14 cellular contexts compared by ENCODE assay signal in the genomic region with DNA sequence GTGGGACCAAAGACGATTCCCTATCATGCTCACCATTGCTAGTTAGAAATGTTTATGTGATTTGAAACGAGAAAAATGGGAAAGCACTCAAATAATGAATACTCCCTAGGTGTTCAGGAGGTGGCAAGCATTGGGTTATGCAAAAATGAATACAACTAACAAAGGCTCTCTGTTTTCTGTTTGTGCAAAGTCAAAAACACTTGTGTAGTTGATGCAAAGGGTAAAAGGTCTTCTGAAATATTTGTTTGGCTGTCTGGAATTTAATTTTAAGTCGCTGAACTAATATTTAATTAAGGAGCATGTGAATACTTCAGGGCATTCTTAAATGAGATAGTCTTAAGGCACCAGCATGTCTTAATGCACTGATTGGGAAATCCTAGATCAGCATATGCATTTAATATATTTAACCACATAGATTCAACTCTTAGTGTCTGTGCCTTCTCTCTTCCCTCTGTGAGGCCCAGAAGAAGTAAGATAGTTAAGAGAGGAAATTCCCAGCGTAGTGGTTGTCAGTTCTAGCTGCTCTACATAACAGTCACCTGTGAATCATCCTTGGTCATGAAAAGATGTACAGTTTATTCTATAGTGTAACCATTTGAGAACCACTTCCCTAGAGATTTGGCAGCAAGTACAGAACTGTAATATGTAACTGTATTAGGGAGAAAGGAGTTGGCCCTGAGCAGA.
DNase-seq lines count a peak whose midpoint lies in the region; ATAC-seq and TF ChIP-seq lines count a peak whose summit lies in the region.
"Had no signal": no experiment of that assay in that cellular context is flagged by ENCODE, and none has a peak within 500 bp of the region (broad histone marks: within the 10 kb centered on the region; RNA-seq: fewer than 3 reads in every experiment).

No MANE protein-coding gene starts in this region.

- intact Hi-C loops in right cardiac atrium (cut with DNase I): no loop called here

- H3K4me3 ChIP-seq in AG10803 (ENCODE audit: low read length) (no peak overlapping the region), HFF-Myc (replicated peaks; ENCODE audit: low read depth, low read length) (no peak overlapping the region), right cardiac atrium (ENCODE audit: low read length) (no peak overlapping the region)

- H3K9me3 ChIP-seq in right cardiac atrium (ENCODE audit: control insufficient read depth, low read length): no peaks in the 10 kb centered on the region

- 81% methylated on average over 4 of the region's 4 CpGs for WGBS in right cardiac atrium

- H3K27me3 Mint-ChIP-seq in T-helper 2 cell treated with Interferon-gamma antibody and Interleukin-4, amounts not matched to agents 5 μg/mL and 100 μg/mL, for 36 hours (ENCODE audit: low read depth): no peaks in the 10 kb centered on the region
- H3K27me3 Mint-ChIP-seq: activated CD4-positive, alpha-beta memory T cell treated with anti-CD3 and anti-CD28 coated beads, Interleukin-2, amount 10 ng/mL, durations not matched to agents 7 days and 5 days had no signal

- H3K27ac Mint-ChIP-seq in T-helper 2 cell treated with Interferon-gamma antibody and Interleukin-4, amounts not matched to agents 5 μg/mL and 100 μg/mL, for 36 hours: no peak overlapping the region
- H3K27ac Mint-ChIP-seq: activated CD4-positive, alpha-beta memory T cell treated with anti-CD3 and anti-CD28 coated beads, Interleukin-2, amount 10 ng/mL, durations not matched to agents 7 days and 5 days had no signal

- no peak for ATAC-seq in right cardiac atrium

- DNase-seq in AG10803 (ENCODE audit: low read depth) (peak; percentile 47), HFF-Myc (ENCODE audit: extremely low read depth, low read depth) (peak; percentile 2), amniotic epithelial cell (ENCODE audit: low read depth) (peak; percentile 58), iris pigment epithelial cell (ENCODE audit: low read depth) (peak; percentile 84), NK-92 (lab: John Stamatoyannopoulos, UW; ENCODE audit: unreplicated experiment) (no peak), right cardiac atrium (no peak), NCI-H1930 (lab: John Stamatoyannopoulos, UW) (no peak)
- no peak for DNase-seq in T-helper 2 cell treated with Interferon-gamma antibody and Interleukin-4, amounts not matched to agents 5 μg/mL and 100 μg/mL, for 36 hours (ENCODE audit: low spot score)
- DNase-seq: activated CD4-positive, alpha-beta memory T cell treated with anti-CD3 and anti-CD28 coated beads, Interleukin-2, amount 10 ng/mL, durations not matched to agents 7 days and 5 days; effector memory CD4-positive, alpha-beta T cell; GOT3; NCI-H1694 treated with DMSO at 0.1 percent for 48 hours; stimulated activated CD4-positive, alpha-beta T cell treated with anti-CD3 and anti-CD28 coated beads, Interleukin-4, amount 100 ng/mL, for 1 hour; T-helper 1 cell had no signal

- no peaks in the 10 kb centered on the region for H3K27me3 ChIP-seq in right cardiac atrium (ENCODE audit: control insufficient read depth, insufficient read depth)

- H3K9me3 Mint-ChIP-seq in T-helper 2 cell treated with Interferon-gamma antibody and Interleukin-4, amounts not matched to agents 5 μg/mL and 100 μg/mL, for 36 hours: no peaks in the 10 kb centered on the region
- H3K9me3 Mint-ChIP-seq: activated CD4-positive, alpha-beta memory T cell treated with anti-CD3 and anti-CD28 coated beads, Interleukin-2, amount 10 ng/mL, durations not matched to agents 7 days and 5 days had no signal

- H3K36me3 Mint-ChIP-seq in T-helper 2 cell treated with Interferon-gamma antibody and Interleukin-4, amounts not matched to agents 5 μg/mL and 100 μg/mL, for 36 hours (ENCODE audit: low read depth): peaks cover 19% of the 10 kb centered on the region

- no peak overlapping the region for H3K27ac ChIP-seq in right cardiac atrium (ENCODE audit: low read length)

- H3K4me1 Mint-ChIP-seq in T-helper 2 cell treated with Interferon-gamma antibody and Interleukin-4, amounts not matched to agents 5 μg/mL and 100 μg/mL, for 36 hours (ENCODE audit: low read depth): peaks cover 4% of the 10 kb centered on the region

- no peaks in the 10 kb centered on the region for H3K4me1 ChIP-seq in right cardiac atrium (ENCODE audit: control insufficient read depth, insufficient read depth, low read length)

- TF ChIP-seq CTCF in AG10803 (conservative IDR thresholded peaks at IDR 0.05; ENCODE audit: low read length) (no peak), HFF-Myc (IDR thresholded peaks at IDR 0.05; ENCODE audit: low read depth, low read length, missing control alignments) (no peak)

- H3K4me3 Mint-ChIP-seq in T-helper 2 cell treated with Interferon-gamma antibody and Interleukin-4, amounts not matched to agents 5 μg/mL and 100 μg/mL, for 36 hours: no peak overlapping the region
- H3K4me3 Mint-ChIP-seq: activated CD4-positive, alpha-beta memory T cell treated with anti-CD3 and anti-CD28 coated beads, Interleukin-2, amount 10 ng/mL, durations not matched to agents 7 days and 5 days had no signal

Comparison
In these comparisons a context has a peak if more than half of its experiments do, and no peak if none do; other contexts are left out.
1. DNase-seq: peak in AG10803 (single experiment), HFF-Myc (single experiment), amniotic epithelial cell (single experiment) and iris pigment epithelial cell (single experiment); none in NK-92 (single experiment), T-helper 2 cell treated with Interferon-gamma antibody and Interleukin-4, amounts not matched to agents 5 μg/mL and 100 μg/mL, for 36 hours (single experiment), right cardiac atrium (0 of 3) and NCI-H1930 (0 of 2).